Comparison of ENCODE assay signal across 1 cellular context in the genomic region with DNA sequence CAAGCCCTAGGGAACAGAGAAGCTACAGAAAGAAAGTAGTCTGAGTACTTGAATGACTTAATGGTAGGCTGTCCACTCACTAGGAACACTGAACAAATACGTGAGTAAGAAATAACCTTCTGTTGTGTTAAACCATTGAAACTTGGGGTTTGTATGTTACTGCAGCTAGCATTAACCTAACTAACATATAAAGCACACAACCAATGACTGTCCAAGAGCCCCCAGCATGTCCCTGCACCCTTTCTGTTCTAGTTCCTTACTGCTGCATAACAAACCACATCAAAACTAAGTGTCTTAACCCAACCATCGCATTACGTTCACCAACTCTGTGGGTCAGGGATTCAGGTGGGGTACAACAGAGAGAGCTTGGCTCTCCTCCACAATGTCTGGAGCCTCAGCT.
TF ChIP-seq lines count a peak whose summit lies in the region.

No MANE protein-coding gene starts in this region.

TF ChIP-seq in H1, 55 proteins besides CTCF, POLR2A, EP300 and RAD21 (continued from another document):
- no peak for TF ChIP-seq CHD7 (IDR thresholded peaks at IDR 0.05; ENCODE audit: insufficient replicate concordance, low read length)
- TF ChIP-seq TBP (IDR thresholded peaks at IDR 0.05; ENCODE audit: low read depth, low read length): no peak
- TF ChIP-seq ZNF274 (IDR thresholded peaks at IDR 0.05; ENCODE audit: borderline replicate concordance, extremely low read depth, low read length): no peak
- no peak for TF ChIP-seq PHF8 (conservative IDR thresholded peaks at IDR 0.05; ENCODE audit: low read depth, low read length)
- no peak for TF ChIP-seq RBBP5 (IDR thresholded peaks at IDR 0.05; ENCODE audit: borderline replicate concordance, low read depth, low read length)
- no peak for TF ChIP-seq JUN (IDR thresholded peaks at IDR 0.05; ENCODE audit: low read depth, low read length)
- no peak for TF ChIP-seq GTF2F1 (IDR thresholded peaks at IDR 0.05; ENCODE audit: borderline replicate concordance, low read depth, low read length)
- no peak for TF ChIP-seq KDM4A (IDR thresholded peaks at IDR 0.05; ENCODE audit: low read depth, low read length, severe bottlenecking)
- no peak for TF ChIP-seq SP1 (IDR thresholded peaks at IDR 0.05; ENCODE audit: low read depth, low read length)
- no peak for TF ChIP-seq SAP30 (IDR thresholded peaks at IDR 0.05; ENCODE audit: insufficient read depth, insufficient replicate concordance, low read length)
TF ChIP-seq in H1: peak in this region for 0.
